ENCODE assay signal across 1 cellular context in genomic region chr18:9683418-9684396, GRCh38.
TF ChIP-seq lines count a peak whose summit lies in the region.

No MANE protein-coding gene starts in this region.

TF ChIP-seq in HCT116, 20 proteins besides CTCF, POLR2A, EP300 and RAD21 (continued from another document):
- no peak; the same call in 1 of the 2 replicates for TF ChIP-seq MAX (IDR thresholded peaks at IDR 0.05)
